ENCODE assay signal across 18 cellular contexts in the genomic region with DNA sequence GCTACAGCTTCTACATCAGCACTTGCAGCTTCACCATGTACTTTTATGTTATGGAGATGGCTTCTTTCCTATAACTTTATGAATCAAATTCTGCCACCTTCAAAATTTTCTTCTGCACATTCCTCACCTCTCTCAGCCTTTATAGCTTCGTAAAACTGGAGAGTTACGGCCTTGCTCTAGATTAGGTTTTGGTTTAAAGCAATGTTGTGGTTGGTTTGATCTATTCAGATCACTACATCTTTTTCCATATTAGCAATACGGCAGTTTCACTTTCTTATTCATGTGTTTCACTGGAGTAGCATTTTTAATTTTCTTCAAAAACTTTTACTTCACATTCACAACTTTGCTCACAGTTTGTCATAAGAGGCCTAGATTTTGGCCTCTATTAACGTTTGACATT.
DNase-seq lines count a peak whose midpoint lies in the region; ATAC-seq and TF ChIP-seq lines count a peak whose summit lies in the region.
"Had no signal": no experiment of that assay in that cellular context is flagged by ENCODE, and none has a peak within 500 bp of the region (broad histone marks: within the 10 kb centered on the region; RNA-seq: fewer than 3 reads in every experiment).

No MANE protein-coding gene starts in this region.

- H3K4me3 Mint-ChIP-seq in activated CD4-positive, alpha-beta T cell treated with anti-CD3 and anti-CD28 coated beads for 36 hours, result peak overlapping the region; percentile 1
- peak overlapping the region; percentile 64 for H3K4me3 Mint-ChIP-seq in activated naive CD8-positive, alpha-beta T cell treated with anti-CD3 and anti-CD28 coated beads, Interleukin-2, amount 10 ng/mL, durations not matched to agents 7 days and 5 days

- ATAC-seq in activated CD4-positive, alpha-beta T cell treated with anti-CD3 and anti-CD28 coated beads for 36 hours, result peak; percentile 98
- peak; percentile 92 for ATAC-seq in GM21360 (IDR thresholded peaks at IDR 0.05; ENCODE audit: unreplicated experiment)
- peak; percentile 69 for ATAC-seq in HG03342 (IDR thresholded peaks at IDR 0.05; ENCODE audit: unreplicated experiment)
- ATAC-seq in activated naive CD8-positive, alpha-beta T cell treated with anti-CD3 and anti-CD28 coated beads, Interleukin-2, amount 10 ng/mL, durations not matched to agents 7 days and 5 days (ENCODE audit: low read depth), result peak; percentile 91
- no peak for ATAC-seq in HG02798 (IDR thresholded peaks at IDR 0.05; ENCODE audit: poor library complexity, unreplicated experiment)
- ATAC-seq in GM19397 (IDR thresholded peaks at IDR 0.05; ENCODE audit: unreplicated experiment), result no peak
- ATAC-seq: heart right ventricle had no signal

- peaks cover 17% of the 10 kb centered on the region for H3K4me1 Mint-ChIP-seq in activated CD4-positive, alpha-beta T cell treated with anti-CD3 and anti-CD28 coated beads for 36 hours
- peaks cover 12% of the 10 kb centered on the region for H3K4me1 Mint-ChIP-seq in activated naive CD8-positive, alpha-beta T cell treated with anti-CD3 and anti-CD28 coated beads, Interleukin-2, amount 10 ng/mL, durations not matched to agents 7 days and 5 days

- H3K27me3 Mint-ChIP-seq in activated CD4-positive, alpha-beta T cell treated with anti-CD3 and anti-CD28 coated beads for 36 hours, result peaks cover 15% of the 10 kb centered on the region
- H3K27me3 Mint-ChIP-seq in activated naive CD8-positive, alpha-beta T cell treated with anti-CD3 and anti-CD28 coated beads, Interleukin-2, amount 10 ng/mL, durations not matched to agents 7 days and 5 days, result peaks cover 4% of the 10 kb centered on the region

- DNase-seq in activated CD4-positive, alpha-beta T cell treated with anti-CD3 and anti-CD28 coated beads for 36 hours, result no peak
- DNase-seq in activated CD4-positive, alpha-beta T cell treated with anti-CD3 and anti-CD28 coated beads, Interleukin-2, amount 50 U/mL, for 48 hours, result no peak
- DNase-seq in activated naive CD8-positive, alpha-beta T cell treated with anti-CD3 and anti-CD28 coated beads, Interleukin-2, amount 10 ng/mL, durations not matched to agents 7 days and 5 days, result no peak
- DNase-seq in GM13976 (ENCODE audit: low spot score), result no peak
- DNase-seq: 8988T; brain microvascular endothelial cell; dorsolateral prefrontal cortex; esophagus squamous epithelium; heart right ventricle; Karpas-422; kidney glomerular epithelial cell; NCI-H1436 treated with DMSO at 0.1 percent for 48 hours; stimulated activated naive CD4-positive, alpha-beta T cell treated with Interleukin-2 at 50 U/mL for 16 hours; uterus had no signal

- no peaks in the 10 kb centered on the region for H3K36me3 Mint-ChIP-seq in activated CD4-positive, alpha-beta T cell treated with anti-CD3 and anti-CD28 coated beads for 36 hours (ENCODE audit: low read depth)
- H3K36me3 Mint-ChIP-seq in activated naive CD8-positive, alpha-beta T cell treated with anti-CD3 and anti-CD28 coated beads, Interleukin-2, amount 10 ng/mL, durations not matched to agents 7 days and 5 days, result peaks cover 5% of the 10 kb centered on the region

- peaks cover 4% of the 10 kb centered on the region for H3K9me3 Mint-ChIP-seq in activated CD4-positive, alpha-beta T cell treated with anti-CD3 and anti-CD28 coated beads for 36 hours (ENCODE audit: low read depth)
- H3K9me3 Mint-ChIP-seq in activated naive CD8-positive, alpha-beta T cell treated with anti-CD3 and anti-CD28 coated beads, Interleukin-2, amount 10 ng/mL, durations not matched to agents 7 days and 5 days, result peaks cover 7% of the 10 kb centered on the region

- TF ChIP-seq CTCF in GM13976 (IDR thresholded peaks at IDR 0.05; ENCODE audit: borderline replicate concordance, control extremely low read depth, extremely low read depth, insufficient read depth, missing control alignments), result no peak

- POLR2A ChIA-PET in activated CD4-positive, alpha-beta T cell treated with anti-CD3 and anti-CD28 coated beads for 36 hours (lab: Charles Lee), result no interaction called here
- POLR2A ChIA-PET in activated naive CD8-positive, alpha-beta T cell treated with anti-CD3 and anti-CD28 coated beads, Interleukin-2, amount 10 ng/mL, durations not matched to agents 7 days and 5 days (lab: Charles Lee), result no interaction called here

- intact Hi-C loops in activated CD4-positive, alpha-beta T cell treated with anti-CD3 and anti-CD28 coated beads for 36 hours (cut with DNase I, micrococcal nuclease), result loop anchor here in 1 of 2 experiments (1.0 to 5.0 kb wide), 2 partner anchors 113 to 244 kb away; a partner anchor contains a TSS

- CTCF ChIA-PET in activated CD4-positive, alpha-beta T cell treated with anti-CD3 and anti-CD28 coated beads for 36 hours (lab: Charles Lee), result interaction anchor here (0.6 to 1.0 kb wide), 2 partner anchors 15 to 1020 kb away, joined by 3 to 4 read pairs; no protein-coding TSS in a partner anchor

- in situ Hi-C loops in GM13976 (cut with MboI; ENCODE audit: low sequenced_read_pairs, unreplicated experiment), result no loop called here

- no peak overlapping the region for H3K27ac Mint-ChIP-seq in activated CD4-positive, alpha-beta T cell treated with anti-CD3 and anti-CD28 coated beads for 36 hours
- peak overlapping the region; percentile 78 for H3K27ac Mint-ChIP-seq in activated naive CD8-positive, alpha-beta T cell treated with anti-CD3 and anti-CD28 coated beads, Interleukin-2, amount 10 ng/mL, durations not matched to agents 7 days and 5 days

Comparison
In these comparisons a context has a peak if more than half of its experiments do, and no peak if none do; other contexts are left out.
1. ATAC-seq: peak in activated CD4-positive, alpha-beta T cell treated with anti-CD3 and anti-CD28 coated beads for 36 hours (single experiment), GM21360 (single experiment), HG03342 (single experiment) and activated naive CD8-positive, alpha-beta T cell treated with anti-CD3 and anti-CD28 coated beads, Interleukin-2, amount 10 ng/mL, durations not matched to agents 7 days and 5 days (single experiment); none in HG02798 (single experiment) and GM19397 (single experiment).